In genomic region chr22:41920271-41920976, GRCh38 we compare ENCODE assay signal across 2 cellular contexts.
A peak's percentile ranks its signal among the peaks of the same experiment; 100 is the strongest.
TF ChIP-seq lines count a peak whose summit lies in the region.

No MANE protein-coding gene starts in this region.

TF ChIP-seq in GM23338, 12 proteins besides CTCF, POLR2A, EP300 and RAD21 (continued from another document):
- TF ChIP-seq ETS1 (IDR thresholded peaks at IDR 0.05): no peak
- TF ChIP-seq, protein P1, sequence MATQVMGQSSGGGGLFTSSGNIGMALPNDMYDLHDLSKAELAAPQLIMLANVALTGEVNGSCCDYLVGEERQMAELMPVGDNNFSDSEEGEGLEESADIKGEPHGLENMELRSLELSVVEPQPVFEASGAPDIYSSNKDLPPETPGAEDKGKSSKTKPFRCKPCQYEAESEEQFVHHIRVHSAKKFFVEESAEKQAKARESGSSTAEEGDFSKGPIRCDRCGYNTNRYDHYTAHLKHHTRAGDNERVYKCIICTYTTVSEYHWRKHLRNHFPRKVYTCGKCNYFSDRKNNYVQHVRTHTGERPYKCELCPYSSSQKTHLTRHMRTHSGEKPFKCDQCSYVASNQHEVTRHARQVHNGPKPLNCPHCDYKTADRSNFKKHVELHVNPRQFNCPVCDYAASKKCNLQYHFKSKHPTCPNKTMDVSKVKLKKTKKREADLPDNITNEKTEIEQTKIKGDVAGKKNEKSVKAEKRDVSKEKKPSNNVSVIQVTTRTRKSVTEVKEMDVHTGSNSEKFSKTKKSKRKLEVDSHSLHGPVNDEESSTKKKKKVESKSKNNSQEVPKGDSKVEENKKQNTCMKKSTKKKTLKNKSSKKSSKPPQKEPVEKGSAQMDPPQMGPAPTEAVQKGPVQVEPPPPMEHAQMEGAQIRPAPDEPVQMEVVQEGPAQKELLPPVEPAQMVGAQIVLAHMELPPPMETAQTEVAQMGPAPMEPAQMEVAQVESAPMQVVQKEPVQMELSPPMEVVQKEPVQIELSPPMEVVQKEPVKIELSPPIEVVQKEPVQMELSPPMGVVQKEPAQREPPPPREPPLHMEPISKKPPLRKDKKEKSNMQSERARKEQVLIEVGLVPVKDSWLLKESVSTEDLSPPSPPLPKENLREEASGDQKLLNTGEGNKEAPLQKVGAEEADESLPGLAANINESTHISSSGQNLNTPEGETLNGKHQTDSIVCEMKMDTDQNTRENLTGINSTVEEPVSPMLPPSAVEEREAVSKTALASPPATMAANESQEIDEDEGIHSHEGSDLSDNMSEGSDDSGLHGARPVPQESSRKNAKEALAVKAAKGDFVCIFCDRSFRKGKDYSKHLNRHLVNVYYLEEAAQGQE (IDR thresholded peaks at IDR 0.05; ENCODE audit: unreplicated experiment): no peak
- TF ChIP-seq ZNF114 (CRISPR knock-in tag; IDR thresholded peaks at IDR 0.05): no peak
- no peak for TF ChIP-seq EZH2 (IDR thresholded peaks at IDR 0.05; ENCODE audit: low read depth, unreplicated experiment)
- no peak for TF ChIP-seq NANOG (IDR thresholded peaks at IDR 0.05; ENCODE audit: borderline replicate concordance)
- TF ChIP-seq, protein P2, sequence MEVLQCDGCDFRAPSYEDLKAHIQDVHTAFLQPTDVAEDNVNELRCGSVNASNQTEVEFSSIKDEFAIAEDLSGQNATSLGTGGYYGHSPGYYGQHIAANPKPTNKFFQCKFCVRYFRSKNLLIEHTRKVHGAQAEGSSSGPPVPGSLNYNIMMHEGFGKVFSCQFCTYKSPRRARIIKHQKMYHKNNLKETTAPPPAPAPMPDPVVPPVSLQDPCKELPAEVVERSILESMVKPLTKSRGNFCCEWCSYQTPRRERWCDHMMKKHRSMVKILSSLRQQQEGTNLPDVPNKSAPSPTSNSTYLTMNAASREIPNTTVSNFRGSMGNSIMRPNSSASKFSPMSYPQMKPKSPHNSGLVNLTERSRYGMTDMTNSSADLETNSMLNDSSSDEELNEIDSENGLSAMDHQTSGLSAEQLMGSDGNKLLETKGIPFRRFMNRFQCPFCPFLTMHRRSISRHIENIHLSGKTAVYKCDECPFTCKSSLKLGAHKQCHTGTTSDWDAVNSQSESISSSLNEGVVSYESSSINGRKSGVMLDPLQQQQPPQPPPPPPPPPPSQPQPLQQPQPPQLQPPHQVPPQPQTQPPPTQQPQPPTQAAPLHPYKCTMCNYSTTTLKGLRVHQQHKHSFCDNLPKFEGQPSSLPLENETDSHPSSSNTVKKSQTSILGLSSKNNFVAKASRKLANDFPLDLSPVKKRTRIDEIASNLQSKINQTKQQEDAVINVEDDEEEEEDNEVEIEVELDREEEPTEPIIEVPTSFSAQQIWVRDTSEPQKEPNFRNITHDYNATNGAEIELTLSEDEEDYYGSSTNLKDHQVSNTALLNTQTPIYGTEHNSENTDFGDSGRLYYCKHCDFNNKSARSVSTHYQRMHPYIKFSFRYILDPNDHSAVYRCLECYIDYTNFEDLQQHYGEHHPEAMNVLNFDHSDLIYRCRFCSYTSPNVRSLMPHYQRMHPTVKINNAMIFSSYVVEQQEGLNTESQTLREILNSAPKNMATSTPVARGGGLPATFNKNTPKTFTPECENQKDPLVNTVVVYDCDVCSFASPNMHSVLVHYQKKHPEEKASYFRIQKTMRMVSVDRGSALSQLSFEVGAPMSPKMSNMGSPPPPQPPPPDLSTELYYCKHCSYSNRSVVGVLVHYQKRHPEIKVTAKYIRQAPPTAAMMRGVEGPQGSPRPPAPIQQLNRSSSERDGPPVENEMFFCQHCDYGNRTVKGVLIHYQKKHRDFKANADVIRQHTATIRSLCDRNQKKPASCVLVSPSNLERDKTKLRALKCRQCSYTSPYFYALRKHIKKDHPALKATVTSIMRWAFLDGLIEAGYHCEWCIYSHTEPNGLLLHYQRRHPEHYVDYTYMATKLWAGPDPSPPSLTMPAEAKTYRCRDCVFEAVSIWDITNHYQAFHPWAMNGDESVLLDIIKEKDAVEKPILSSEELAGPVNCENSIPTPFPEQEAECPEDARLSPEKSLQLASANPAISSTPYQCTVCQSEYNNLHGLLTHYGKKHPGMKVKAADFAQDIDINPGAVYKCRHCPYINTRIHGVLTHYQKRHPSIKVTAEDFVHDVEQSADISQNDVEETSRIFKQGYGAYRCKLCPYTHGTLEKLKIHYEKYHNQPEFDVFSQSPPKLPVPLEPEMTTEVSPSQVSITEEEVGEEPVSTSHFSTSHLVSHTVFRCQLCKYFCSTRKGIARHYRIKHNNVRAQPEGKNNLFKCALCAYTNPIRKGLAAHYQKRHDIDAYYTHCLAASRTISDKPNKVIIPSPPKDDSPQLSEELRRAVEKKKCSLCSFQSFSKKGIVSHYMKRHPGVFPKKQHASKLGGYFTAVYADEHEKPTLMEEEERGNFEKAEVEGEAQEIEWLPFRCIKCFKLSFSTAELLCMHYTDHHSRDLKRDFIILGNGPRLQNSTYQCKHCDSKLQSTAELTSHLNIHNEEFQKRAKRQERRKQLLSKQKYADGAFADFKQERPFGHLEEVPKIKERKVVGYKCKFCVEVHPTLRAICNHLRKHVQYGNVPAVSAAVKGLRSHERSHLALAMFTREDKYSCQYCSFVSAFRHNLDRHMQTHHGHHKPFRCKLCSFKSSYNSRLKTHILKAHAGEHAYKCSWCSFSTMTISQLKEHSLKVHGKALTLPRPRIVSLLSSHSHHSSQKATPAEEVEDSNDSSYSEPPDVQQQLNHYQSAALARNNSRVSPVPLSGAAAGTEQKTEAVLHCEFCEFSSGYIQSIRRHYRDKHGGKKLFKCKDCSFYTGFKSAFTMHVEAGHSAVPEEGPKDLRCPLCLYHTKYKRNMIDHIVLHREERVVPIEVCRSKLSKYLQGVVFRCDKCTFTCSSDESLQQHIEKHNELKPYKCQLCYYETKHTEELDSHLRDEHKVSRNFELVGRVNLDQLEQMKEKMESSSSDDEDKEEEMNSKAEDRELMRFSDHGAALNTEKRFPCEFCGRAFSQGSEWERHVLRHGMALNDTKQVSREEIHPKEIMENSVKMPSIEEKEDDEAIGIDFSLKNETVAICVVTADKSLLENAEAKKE (CRISPR knock-in tag; IDR thresholded peaks at IDR 0.05): no peak
- TF ChIP-seq ZNF331 (CRISPR knock-in tag; IDR thresholded peaks at IDR 0.05; ENCODE audit: low read depth): no peak
- no peak for TF ChIP-seq POLR2AphosphoS5 (IDR thresholded peaks at IDR 0.05; ENCODE audit: low read depth)
- TF ChIP-seq EZH2phosphoT487 (IDR thresholded peaks at IDR 0.05; ENCODE audit: unreplicated experiment): no peak
- TF ChIP-seq STAT1 (IDR thresholded peaks at IDR 0.05; ENCODE audit: unreplicated experiment): no peak

TF ChIP-seq in WTC11, 78 proteins besides CTCF, POLR2A, EP300 and RAD21 (continued from another document):
- TF ChIP-seq, protein P3, sequence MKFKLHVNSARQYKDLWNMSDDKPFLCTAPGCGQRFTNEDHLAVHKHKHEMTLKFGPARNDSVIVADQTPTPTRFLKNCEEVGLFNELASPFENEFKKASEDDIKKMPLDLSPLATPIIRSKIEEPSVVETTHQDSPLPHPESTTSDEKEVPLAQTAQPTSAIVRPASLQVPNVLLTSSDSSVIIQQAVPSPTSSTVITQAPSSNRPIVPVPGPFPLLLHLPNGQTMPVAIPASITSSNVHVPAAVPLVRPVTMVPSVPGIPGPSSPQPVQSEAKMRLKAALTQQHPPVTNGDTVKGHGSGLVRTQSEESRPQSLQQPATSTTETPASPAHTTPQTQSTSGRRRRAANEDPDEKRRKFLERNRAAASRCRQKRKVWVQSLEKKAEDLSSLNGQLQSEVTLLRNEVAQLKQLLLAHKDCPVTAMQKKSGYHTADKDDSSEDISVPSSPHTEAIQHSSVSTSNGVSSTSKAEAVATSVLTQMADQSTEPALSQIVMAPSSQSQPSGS (CRISPR knock-in tag; IDR thresholded peaks at IDR 0.05; ENCODE audit: borderline replicate concordance, low read depth): no peak
- TF ChIP-seq TEAD1 (CRISPR knock-in tag; IDR thresholded peaks at IDR 0.05): 0 out of 2 replicates have a peak, but pooled peaks have one; percentile 13
- TF ChIP-seq, protein P4, sequence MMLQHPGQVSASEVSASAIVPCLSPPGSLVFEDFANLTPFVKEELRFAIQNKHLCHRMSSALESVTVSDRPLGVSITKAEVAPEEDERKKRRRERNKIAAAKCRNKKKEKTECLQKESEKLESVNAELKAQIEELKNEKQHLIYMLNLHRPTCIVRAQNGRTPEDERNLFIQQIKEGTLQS (CRISPR knock-in tag; conservative IDR thresholded peaks at IDR 0.05): no peak
